ENCODE assay signal across 9 cellular contexts in the genomic region with DNA sequence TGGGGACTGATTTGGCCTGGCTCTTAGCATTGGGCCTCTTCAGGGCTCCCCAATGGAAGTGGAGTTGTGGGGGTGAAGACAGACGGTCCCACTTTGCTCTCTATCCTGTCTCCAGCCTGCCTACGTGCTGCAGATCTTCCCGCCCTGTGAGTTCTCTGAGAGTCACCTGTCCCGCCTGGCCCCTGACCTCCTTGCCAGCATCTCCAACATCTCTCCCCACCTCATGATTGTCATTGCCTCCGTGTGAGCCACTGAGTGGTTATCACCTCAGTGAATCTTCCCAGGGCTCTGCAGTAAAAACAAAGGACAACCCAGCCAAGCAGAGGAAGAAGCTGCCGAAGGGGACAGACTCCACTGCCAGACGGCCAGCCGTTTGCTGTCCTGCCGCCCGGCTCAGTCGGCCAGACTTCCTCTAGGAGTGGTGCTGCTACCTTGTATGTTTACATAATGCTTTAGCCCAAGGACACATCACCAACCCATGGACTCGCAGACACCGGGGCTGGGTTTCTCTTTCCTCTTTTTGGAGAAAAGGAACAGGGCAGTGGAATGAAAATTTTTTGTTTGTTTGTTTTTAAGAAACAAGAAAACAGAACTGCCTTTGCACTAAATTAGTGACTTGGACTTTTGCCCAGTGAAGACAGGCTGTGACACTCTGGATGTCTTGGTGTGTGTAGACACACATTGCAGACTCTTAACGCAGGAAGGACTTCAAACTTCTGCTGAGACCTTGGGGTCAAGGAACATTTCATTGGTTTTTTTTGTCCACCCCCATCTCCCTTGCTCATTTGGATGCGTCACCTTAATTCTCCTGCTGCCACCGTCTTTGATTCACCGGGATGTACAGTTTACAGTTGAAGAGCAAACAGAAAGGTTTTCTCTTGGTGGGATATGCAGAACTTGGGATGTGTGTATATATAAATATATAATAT. TPM values are rescaled to one million over a fixed set of nuclear protein-coding genes. Genes with fewer than 3 reads are reported as not detected.
DNase-seq lines count a peak whose midpoint lies in the region; ATAC-seq, FAIRE-seq and TF ChIP-seq lines count a peak whose summit lies in the region.
"Had no signal": no experiment of that assay in that cellular context is flagged by ENCODE, and none has a peak within 500 bp of the region (broad histone marks: within the 10 kb centered on the region; RNA-seq: fewer than 3 reads in every experiment).

No MANE protein-coding gene starts in this region.

- intact Hi-C loops in K562 (cut with micrococcal nuclease) (no loop called here), thyroid gland (cut with DNase I) (no loop called here)

- TF ChIP-seq POLR2A in K562 (conservative IDR thresholded peaks at IDR 0.05) (peak; percentile 59; the same call in 1 of the 2 replicates), thyroid gland (IDR thresholded peaks at IDR 0.05) (no peak)

- no peak overlapping the region for H2BK12ac ChIP-seq in neuronal stem cell (ENCODE audit: low read length)

- H3K36me3 ChIP-seq in K562 (ENCODE audit: control insufficient read depth, insufficient read depth, low read length) (peaks cover 99% of the 10 kb centered on the region), thyroid gland (peaks cover 83 to 84% of the 10 kb centered on the region in 2 donors), neuronal stem cell (replicated peaks in 1 of 2; ENCODE audit: control insufficient read depth in 2 of 2, insufficient read depth in 2 of 2, low read length in 2 of 2) (peaks cover 73 to 100% of the 10 kb centered on the region in 2 donors)

- H3K4me3 ChIP-seq in K562 = no peak overlapping the region
- H3K4me3 ChIP-seq in thyroid gland (replicated peaks in 1 of 3) = no peak overlapping the region
- no peak overlapping the region for H3K4me3 ChIP-seq in neuronal stem cell (ENCODE audit: low read length in 2 of 2)
- H3K4me3 ChIP-seq: psoas muscle had no signal

- no peak overlapping the region for H4K8ac ChIP-seq in neuronal stem cell (ENCODE audit: low read depth, low read length)

- H3K18ac ChIP-seq in neuronal stem cell (ENCODE audit: low read length) = no peak overlapping the region

- H3K9ac ChIP-seq in K562 (ENCODE audit: insufficient read depth in 1 of 2, low read depth in 2 of 2, low read length in 2 of 2) (no peak overlapping the region), neuronal stem cell (ENCODE audit: low read depth, low read length, poor library complexity) (no peak overlapping the region)

- H2BK15ac ChIP-seq in neuronal stem cell (ENCODE audit: low read length) = no peak overlapping the region

- no peak overlapping the region for H2AFZ ChIP-seq in K562 (ENCODE audit: low read depth, low read length)
- H2AFZ ChIP-seq in neuronal stem cell (ENCODE audit: low read length) = no peak overlapping the region

- no peaks in the 10 kb centered on the region for H3K27me3 ChIP-seq in K562 (ENCODE audit: control insufficient read depth in 2 of 2, insufficient read depth in 2 of 2, low read length in 2 of 2)
- H3K27me3 ChIP-seq in thyroid gland = no peaks in the 10 kb centered on the region
- H3K27me3 ChIP-seq in neuronal stem cell (ENCODE audit: control insufficient read depth in 3 of 3, insufficient read depth in 3 of 3, low read depth in 1 of 3, low read length in 3 of 3) = no peaks in the 10 kb centered on the region

- no peak overlapping the region for H3K23ac ChIP-seq in neuronal stem cell (ENCODE audit: low read depth, low read length, poor library complexity)

- no peaks in the 10 kb centered on the region for H3K79me2 ChIP-seq in K562 (ENCODE audit: control insufficient read depth, insufficient read depth, low read length)

- H3K9me3 ChIP-seq in K562 (replicated peaks; ENCODE audit: control insufficient read depth, insufficient read depth, low read depth, low read length) (no peaks in the 10 kb centered on the region), thyroid gland (no peaks in the 10 kb centered on the region), neuronal stem cell (replicated peaks in 1 of 2; ENCODE audit: control insufficient read depth in 2 of 2, insufficient read depth in 1 of 2, low read depth in 1 of 2, low read length in 2 of 2) (peaks cover 0 to 1% of the 10 kb centered on the region in 2 donors)
- H3K9me3 ChIP-seq: psoas muscle had no signal

- 0 out of 3 replicates have a peak overlapping the region, but pooled peaks have one; percentile 7 for H3K27ac ChIP-seq in K562 (ENCODE audit: extremely low read depth, low read depth, low read length)
- H3K27ac ChIP-seq in thyroid gland = peak overlapping the region; percentile 39 to 63 (median 57)
- H3K27ac ChIP-seq in neuronal stem cell (replicated peaks; ENCODE audit: low read length) = no peak overlapping the region

- no peaks in the 10 kb centered on the region for H3K9me1 ChIP-seq in K562 (ENCODE audit: control insufficient read depth, insufficient read depth, low read length)

- H2BK120ac ChIP-seq in neuronal stem cell (ENCODE audit: low read depth, low read length) = no peak overlapping the region

- H2BK5ac ChIP-seq in neuronal stem cell (ENCODE audit: low read length) = no peak overlapping the region

- TF ChIP-seq EP300 in K562 (IDR thresholded peaks at IDR 0.05; ENCODE audit: low read length) = no peak

- H3K14ac ChIP-seq in neuronal stem cell (ENCODE audit: low read length) = no peak overlapping the region

- no peak for TF ChIP-seq RAD21 in K562 (CRISPR knock-in tag; conservative IDR thresholded peaks at IDR 0.05 in 1 of 2, IDR thresholded peaks at IDR 0.05 in 1 of 2)

- ATAC-seq in K562 (no peak; the same call in 2 of the 3 replicates), GM21737 (IDR thresholded peaks at IDR 0.05; ENCODE audit: unreplicated experiment) (no peak)
- ATAC-seq: psoas muscle had no signal

- no peak overlapping the region for H4K91ac ChIP-seq in neuronal stem cell (ENCODE audit: low read depth, low read length, poor library complexity)

- no TSS peak for BruUV-seq in K562 (replicated peaks; lab: Mats Ljungman, UMichigan)

- TF ChIP-seq CTCF in K562 (IDR thresholded peaks at IDR 0.05 in 2 of 3, conservative IDR thresholded peaks at IDR 0.05 in 1 of 3; ENCODE audit: insufficient read depth in 2 of 3, low read depth in 1 of 3, low read length in 3 of 3) (no peak), thyroid gland (IDR thresholded peaks at IDR 0.05) (no peak)

- no peaks in the 10 kb centered on the region for H4K20me1 ChIP-seq in K562 (replicated peaks; ENCODE audit: control insufficient read depth, insufficient read depth, low read length)

- H2AK5ac ChIP-seq in neuronal stem cell (ENCODE audit: low read depth, low read length) = no peak overlapping the region

- H3K4me2 ChIP-seq in K562 (ENCODE audit: insufficient read depth, low read length) (no peak overlapping the region), neuronal stem cell (ENCODE audit: insufficient read depth, low read length, poor library complexity, severe bottlenecking) (no peak overlapping the region)

- POLR2A ChIA-PET in K562 (lab: Yijun Ruan, JAX) = no interaction called here

- peak; percentile 57 for DNase-seq in activated CD8-positive, alpha-beta memory T cell treated with anti-CD3 and anti-CD28 coated beads for 24 hours
- DNase-seq in activated CD8-positive, alpha-beta memory T cell treated with anti-CD3 and anti-CD28 coated beads, Interleukin-2, amount 50 U/mL, for 4 hours = no peak
- DNase-seq in K562 (ENCODE audit: extremely low read depth in 1 of 4, low spot score in 3 of 4) = no peak
- DNase-seq in left kidney (ENCODE audit: low read depth, low spot score) = peak; percentile 20
- peak in 1 of 2 donors; percentile 62 for DNase-seq in thyroid gland
- DNase-seq in neuronal stem cell (ENCODE audit: low spot score) = no peak
- DNase-seq in NK-92 (lab: John Stamatoyannopoulos, UW; ENCODE audit: unreplicated experiment) = no peak
- DNase-seq: psoas muscle had no signal

- CTCF ChIA-PET in K562 (lab: Yijun Ruan, JAX; ENCODE audit: low intra/inter-chr PET ratio) = no interaction called here

- WGBS in K562 (ENCODE audit: insufficient coverage, low coverage, missing lambda C conversion rate) = 67% methylated on average over 17 of the region's 17 CpGs
- WGBS in thyroid gland, 2 donors = 58 to 64% methylated on average over 15 to 17 of the region's 17 CpGs
- WGBS in neuronal stem cell (ENCODE audit: extremely low coverage in 2 of 2, insufficient read length in 2 of 2, insufficient replicate concordance in 1 of 2), 2 donors = no CpG with 5 or more reads among the region's 17 CpGs

- peak; percentile 62 for FAIRE-seq in K562 (lab: Jason Lieb, UNC)

- H3K4ac ChIP-seq in neuronal stem cell (ENCODE audit: low read length) = no peak overlapping the region

- H3K4me1 ChIP-seq in K562 (replicated peaks in 1 of 2; ENCODE audit: control insufficient read depth in 2 of 2, insufficient read depth in 2 of 2, low read length in 2 of 2) (peaks cover 0 to 39% of the 10 kb centered on the region in 2 experiments; a peak in 1 of 5 replicates), thyroid gland (peaks cover 0 to 20% of the 10 kb centered on the region in 2 donors), neuronal stem cell (ENCODE audit: control insufficient read depth in 2 of 2, insufficient read depth in 1 of 2, low read depth in 1 of 2, low read length in 2 of 2) (no peaks in the 10 kb centered on the region)

- in situ Hi-C loops in K562 (cut with MboI) = no loop called here

- H3K79me1 ChIP-seq in neuronal stem cell (ENCODE audit: low read depth, low read length) = peaks cover 8% of the 10 kb centered on the region

TF ChIP-seq in K562, 482 proteins besides CTCF, POLR2A, EP300 and RAD21 (continues in another document):
- TF ChIP-seq CTBP1 (IDR thresholded peaks at IDR 0.05; ENCODE audit: borderline replicate concordance) (no peak), SMAD4 (CRISPR knock-in tag; conservative IDR thresholded peaks at IDR 0.05) (peak; percentile 27; the same call in 1 of the 2 replicates)

RNA-seq across cellular contexts. Expression of gene ZBTB17, which starts 36.5 kb away (rescaled TPM):
- total RNA-seq in K562 (2011; cell fraction: chromatin; rRNA removed; ENCODE audit: low replicate concordance) = 64.2 and 253 TPM in 2 replicates
- 186 and 214 TPM in 2 replicates for total RNA-seq in K562 (2011; cell fraction: nucleolus; rRNA removed)
- 76.0 and 95.5 TPM in 2 replicates for total RNA-seq in K562 (2011; cell fraction: nucleoplasm; rRNA removed)
- total RNA-seq in K562 (2014; rRNA removed) (43.3 and 54.0 TPM in 2 replicates), K562 (2014; rRNA removed; fragmentation: Illumina TruSeq; extraction: Trizol) (10.4 and 11.0 TPM in 2 replicates), K562 (2015; rRNA removed; fragmentation: Illumina TruSeq; extraction: Trizol) (29.6 and 33.2 TPM in 2 replicates), K562 (2021) (46.5 and 53.4 TPM in 2 replicates), thyroid gland (10 to 100 TPM; 31.4 to 52.1 (median 36.1) TPM)
- polyA plus RNA-seq in K562 (2011; rRNA removed) (43.4 and 71.1 TPM in 2 replicates), K562 (2014; fragmentation: Illumina TruSeq; extraction: Trizol) (15.1 and 31.6 TPM in 2 replicates), K562 (2014; fragmentation: Nextera tagmentation; extraction: Ambion mirVana) (1 to 10 TPM; 1.1 to 1.7 TPM), K562 (2014; rRNA removed) (50.3 and 54.1 TPM in 2 replicates)
- polyA plus RNA-seq in K562 (2011; cell fraction: cytosol; rRNA removed) = 56.0 and 83.7 TPM in 2 replicates
- 333 and 422 TPM in 2 replicates for polyA plus RNA-seq in K562 (2011; cell fraction: nucleus; rRNA removed)
- 34.3 and 57.6 TPM in 2 replicates for polyA plus RNA-seq in K562 (2012)
- 22.8 and 30.5 TPM in 2 replicates for polyA minus RNA-seq in K562 (2011; rRNA and poly(A)+ RNA removed)
- polyA minus RNA-seq in K562 (2011; cell fraction: cytosol; rRNA and poly(A)+ RNA removed) = 36.4 and 38.9 TPM in 2 replicates
- polyA minus RNA-seq in K562 (2011; cell fraction: nucleus; rRNA and poly(A)+ RNA removed) = 70.3 and 82.3 TPM in 2 replicates
- 26.5 TPM for polyA plus RNA-seq in neuronal stem cell (2013, experiment 1 of 2)
- polyA plus RNA-seq in neuronal stem cell (2013, experiment 2 of 2) = 28.4 TPM

Comparison
In these comparisons a context has a peak if more than half of its experiments do, and no peak if none do; other contexts are left out.
1. DNase-seq: peak in activated CD8-positive, alpha-beta memory T cell treated with anti-CD3 and anti-CD28 coated beads for 24 hours (single experiment) and left kidney (single experiment); none in activated CD8-positive, alpha-beta memory T cell treated with anti-CD3 and anti-CD28 coated beads, Interleukin-2, amount 50 U/mL, for 4 hours (single experiment), K562 (0 of 4), neuronal stem cell (single experiment) and NK-92 (single experiment).